In the genomic region with DNA sequence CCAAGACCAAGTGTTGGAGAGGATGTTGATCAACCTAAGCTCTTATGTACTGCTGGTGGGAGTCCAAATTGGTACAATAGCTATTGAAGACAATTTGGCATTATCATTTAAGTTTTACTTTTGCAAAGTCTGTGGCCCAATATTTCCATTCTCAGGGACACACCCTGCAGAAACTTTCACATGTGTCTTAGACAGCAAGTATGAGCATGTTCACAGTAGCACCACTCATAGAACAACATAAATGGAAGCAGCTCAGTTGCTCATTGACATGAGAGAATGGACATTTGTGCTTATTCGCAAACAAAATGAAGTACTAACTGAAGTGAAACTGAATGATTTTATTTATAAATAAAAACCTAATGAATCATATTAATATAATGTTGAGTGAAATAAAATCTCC, we compare ENCODE assay signal across 27 cellular contexts.
"Had no signal": no experiment of that assay in that cellular context is flagged by ENCODE, and none has a peak within 500 bp of the region (broad histone marks: within the 10 kb centered on the region; RNA-seq: fewer than 3 reads in every experiment).

No MANE protein-coding gene starts in this region.

- H3K27me3 Mint-ChIP-seq: dendritic cell treated with granulocyte-macrophage colony-stimulating factor and Interleukin-4, amounts not matched to agents 40 ng/mL and 50 ng/mL, for 4 days; stimulated activated naive CD8-positive, alpha-beta T cell treated with anti-CD3 and anti-CD28 coated beads, Interleukin-15, amount 100 ng/mL, for 72 hours had no signal

- H3K4me1 Mint-ChIP-seq: naive thymus-derived CD8-positive, alpha-beta T cell; nephron progenitor cell; stimulated activated naive CD8-positive, alpha-beta T cell treated with anti-CD3 and anti-CD28 coated beads, Interleukin-15, amount 100 ng/mL, for 72 hours had no signal

- H3K36me3 ChIP-seq: colonic mucosa, gastroesophageal sphincter, left lung, prostate gland, right atrium auricular region, thyroid gland, vagina had no signal

- H3K4me3 Mint-ChIP-seq: dendritic cell treated with granulocyte-macrophage colony-stimulating factor and Interleukin-4, amounts not matched to agents 40 ng/mL and 50 ng/mL, for 4 days; endodermal cell; naive thymus-derived CD8-positive, alpha-beta T cell; nephron progenitor cell; stimulated activated naive CD8-positive, alpha-beta T cell treated with anti-CD3 and anti-CD28 coated beads, Interleukin-15, amount 100 ng/mL, for 72 hours had no signal

- ATAC-seq: gastroesophageal sphincter; heart left ventricle; left cardiac atrium; left lung; naive thymus-derived CD8-positive, alpha-beta T cell; sciatic nerve; stimulated activated naive CD8-positive, alpha-beta T cell treated with anti-CD3 and anti-CD28 coated beads, Interleukin-15, amount 100 ng/mL, for 72 hours had no signal

- H3K27ac ChIP-seq: colonic mucosa, gastroesophageal sphincter, heart left ventricle, hepatocyte, left lung, prostate gland, right atrium auricular region, thyroid gland, vagina had no signal

- H3K4me3 ChIP-seq: colonic mucosa, gastroesophageal sphincter, heart left ventricle, hepatocyte, left lung, prostate gland, right atrium auricular region, smooth muscle cell, thyroid gland, vagina had no signal

- H3K36me3 Mint-ChIP-seq: naive thymus-derived CD8-positive, alpha-beta T cell had no signal

- H3K4me1 ChIP-seq: colonic mucosa, gastroesophageal sphincter, heart left ventricle, left lung, prostate gland, right atrium auricular region, thyroid gland, vagina had no signal

- H3K9me3 ChIP-seq: colonic mucosa, gastroesophageal sphincter, heart left ventricle, left lung, prostate gland, right atrium auricular region, thyroid gland, vagina had no signal

- H3K27ac Mint-ChIP-seq: dendritic cell treated with granulocyte-macrophage colony-stimulating factor and Interleukin-4, amounts not matched to agents 40 ng/mL and 50 ng/mL, for 4 days; endodermal cell; naive thymus-derived CD8-positive, alpha-beta T cell; nephron progenitor cell; stimulated activated naive CD8-positive, alpha-beta T cell treated with anti-CD3 and anti-CD28 coated beads, Interleukin-15, amount 100 ng/mL, for 72 hours had no signal

- H3K27me3 ChIP-seq: colonic mucosa, gastroesophageal sphincter, heart left ventricle, hepatocyte, left lung, right atrium auricular region, thyroid gland, vagina had no signal

- DNase-seq: colonic mucosa; effector CD8-positive, alpha-beta T cell; endodermal cell; erythroblast; heart left ventricle; left cardiac atrium; left lung; mesendoderm; naive thymus-derived CD8-positive, alpha-beta T cell; nephron progenitor cell; nucleus accumbens; stimulated activated CD4-positive, alpha-beta T cell treated with anti-CD3 and anti-CD28 coated beads, Interleukin-12 subunit alpha, Interleukin-12 subunit beta, amount 100 ng/mL, for 4 hours; stimulated activated CD4-positive, alpha-beta T cell treated with anti-CD3 and anti-CD28 coated beads, Interleukin-1b, Interleukin-23, amount 100 ng/mL, for 48 hours; stimulated activated CD4-positive, alpha-beta T cell treated with anti-CD3 and anti-CD28 coated beads, Interleukin-4, amount 100 ng/mL, for 1 hour; stimulated activated CD8-positive, alpha-beta memory T cell treated with anti-CD3 and anti-CD28 coated beads, Interleukin-4, amount 100 ng/mL, for 48 hours; stimulated activated naive CD4-positive, alpha-beta T cell; stimulated activated naive CD8-positive, alpha-beta T cell treated with anti-CD3 and anti-CD28 coated beads, Interleukin-15, amount 100 ng/mL, for 72 hours; thyroid gland; trophoblast cell had no signal

- H3K9me3 Mint-ChIP-seq: dendritic cell treated with granulocyte-macrophage colony-stimulating factor and Interleukin-4, amounts not matched to agents 40 ng/mL and 50 ng/mL, for 4 days; endodermal cell; naive thymus-derived CD8-positive, alpha-beta T cell; nephron progenitor cell; stimulated activated naive CD8-positive, alpha-beta T cell treated with anti-CD3 and anti-CD28 coated beads, Interleukin-15, amount 100 ng/mL, for 72 hours had no signal
